1 cellular context compared by ENCODE assay signal in genomic region chr6:157531169-157531985, GRCh38.
TF ChIP-seq lines count a peak whose summit lies in the region.

No MANE protein-coding gene starts in this region.

TF ChIP-seq in WTC11, 78 proteins besides CTCF, POLR2A, EP300 and RAD21 (continued from another document):
- no peak for TF ChIP-seq KAT7 (CRISPR knock-in tag; IDR thresholded peaks at IDR 0.05; ENCODE audit: borderline replicate concordance)
- no peak for TF ChIP-seq NFATC4 (CRISPR knock-in tag; IDR thresholded peaks at IDR 0.05)
- no peak for TF ChIP-seq ATF2 (CRISPR knock-in tag; IDR thresholded peaks at IDR 0.05; ENCODE audit: borderline replicate concordance, low read depth)
- 0 out of 2 replicates have a peak, but pooled peaks have one; percentile 68 for TF ChIP-seq MYBL2 (CRISPR knock-in tag; IDR thresholded peaks at IDR 0.05)
